Comparison of ENCODE assay signal across 9 cellular contexts in genomic region chr20:47335251-47336012, GRCh38. TPM values are rescaled to one million over a fixed set of nuclear protein-coding genes. Genes with fewer than 3 reads are reported as not detected.
A peak's percentile ranks its signal among the peaks of the same experiment; 100 is the strongest.
DNase-seq lines count a peak whose midpoint lies in the region; ATAC-seq and TF ChIP-seq lines count a peak whose summit lies in the region.
"Had no signal": no experiment of that assay in that cellular context is flagged by ENCODE, and none has a peak within 500 bp of the region (broad histone marks: within the 10 kb centered on the region; RNA-seq: fewer than 3 reads in every experiment).

No MANE protein-coding gene starts in this region.

- H3K4me3 Mint-ChIP-seq in mesothelial cell of epicardium, result no peak overlapping the region
- H3K4me3 Mint-ChIP-seq: dendritic cell treated with granulocyte-macrophage colony-stimulating factor and Interleukin-4, amounts not matched to agents 40 ng/mL and 50 ng/mL, for 4 days had no signal

- peaks cover 61% of the 10 kb centered on the region for H3K4me1 ChIP-seq in suprapubic skin

- 67% methylated on average over 10 of the region's 10 CpGs for WGBS in suprapubic skin

- no peak for ATAC-seq in HG03439 (IDR thresholded peaks at IDR 0.05; ENCODE audit: unreplicated experiment)

- H3K4me3 ChIP-seq in suprapubic skin, result no peak overlapping the region

- TF ChIP-seq POLR2A in suprapubic skin (IDR thresholded peaks at IDR 0.05), result no peak

- no peaks in the 10 kb centered on the region for H3K27me3 Mint-ChIP-seq in mesothelial cell of epicardium (ENCODE audit: low read depth)
- H3K27me3 Mint-ChIP-seq: dendritic cell treated with granulocyte-macrophage colony-stimulating factor and Interleukin-4, amounts not matched to agents 40 ng/mL and 50 ng/mL, for 4 days had no signal

- H3K36me3 ChIP-seq in suprapubic skin, result peaks cover 5% of the 10 kb centered on the region

- no peaks in the 10 kb centered on the region for H3K27me3 ChIP-seq in suprapubic skin

- DNase-seq in LHCN-M2 (ENCODE audit: low read depth), result peak; percentile 65
- DNase-seq in mesothelial cell of epicardium (ENCODE audit: low spot score in 2 of 2, unreplicated experiment in 2 of 2), result no peak
- no peak for DNase-seq in suprapubic skin (ENCODE audit: low spot score in 2 of 2)
- no peak for DNase-seq in CD1c-positive myeloid dendritic cell (ENCODE audit: extremely low spot score)
- no peak for DNase-seq in COLO668 (lab: John Stamatoyannopoulos, UW; ENCODE audit: unreplicated experiment)
- DNase-seq in stimulated activated CD4-positive, alpha-beta T cell treated with anti-CD3 and anti-CD28 coated beads, Interleukin-4, amount 100 ng/mL, for 24 hours, result no peak

- TF ChIP-seq EP300 in suprapubic skin (IDR thresholded peaks at IDR 0.05), result no peak

- TF ChIP-seq CTCF in mesothelial cell of epicardium (IDR thresholded peaks at IDR 0.05; ENCODE audit: unreplicated experiment) (no peak), suprapubic skin (IDR thresholded peaks at IDR 0.05) (no peak)

- no peaks in the 10 kb centered on the region for H3K9me3 ChIP-seq in suprapubic skin

- H3K27ac ChIP-seq in cingulate gyrus (ENCODE audit: low read depth, low read length) (peak overlapping the region; percentile 93), suprapubic skin (peak overlapping the region; percentile 94)

- peak overlapping the region; percentile 93 for H3K27ac Mint-ChIP-seq in mesothelial cell of epicardium
- H3K27ac Mint-ChIP-seq: dendritic cell treated with granulocyte-macrophage colony-stimulating factor and Interleukin-4, amounts not matched to agents 40 ng/mL and 50 ng/mL, for 4 days had no signal

- H3K4me1 Mint-ChIP-seq in mesothelial cell of epicardium, result peaks cover 42% of the 10 kb centered on the region

- H3K36me3 Mint-ChIP-seq in mesothelial cell of epicardium, result peaks cover 40% of the 10 kb centered on the region

- H3K9me3 Mint-ChIP-seq in mesothelial cell of epicardium, result no peaks in the 10 kb centered on the region
- H3K9me3 Mint-ChIP-seq: dendritic cell treated with granulocyte-macrophage colony-stimulating factor and Interleukin-4, amounts not matched to agents 40 ng/mL and 50 ng/mL, for 4 days had no signal

RNA-seq across cellular contexts. Expression of gene ZMYND8, which starts 21.1 kb away (rescaled TPM):
- total RNA-seq in LHCN-M2 (2014; rRNA removed) (50.1 and 56.4 TPM in 2 replicates), mesothelial cell of epicardium (119 to 120 TPM (median 119 TPM) in 3 replicates), suprapubic skin (100 to 1,000 TPM in 1 of 4 donors, 10 to 100 TPM in 3; 48.5 to 169 (median 54.1) TPM)
- polyA plus RNA-seq in LHCN-M2 (2012), result 15.4 TPM
